Comparison of ENCODE assay signal across 32 cellular contexts in the genomic region with DNA sequence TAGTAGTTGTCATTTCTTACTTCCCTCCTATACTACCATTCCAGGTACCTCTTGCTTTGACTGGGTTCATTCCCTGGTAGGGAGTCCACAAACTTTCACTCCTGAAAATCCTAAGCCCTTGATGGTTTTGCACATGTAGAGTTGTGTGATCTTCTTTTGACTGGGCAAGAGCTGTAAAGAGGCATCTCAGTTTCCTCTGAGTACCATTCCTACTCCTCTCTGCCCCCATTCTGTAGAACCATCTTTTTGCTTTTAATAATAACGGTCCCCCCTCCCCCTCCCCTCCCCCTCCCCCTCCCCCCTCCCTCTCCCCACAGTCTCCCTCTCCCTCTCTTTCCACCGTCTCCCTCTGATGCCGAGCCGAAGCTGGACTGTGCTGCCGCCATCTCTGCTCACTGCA. TPM values are rescaled to one million over a fixed set of nuclear protein-coding genes. Genes with fewer than 3 reads are reported as not detected.
"Had no signal": no experiment of that assay in that cellular context is flagged by ENCODE, and none has a peak within 500 bp of the region (broad histone marks: within the 10 kb centered on the region; RNA-seq: fewer than 3 reads in every experiment).

No MANE protein-coding gene starts in this region.

- H3K9me3 ChIP-seq: adrenal gland, ascending aorta, body of pancreas, breast epithelium had no signal

- H3K4me3 ChIP-seq: adrenal gland, ascending aorta, body of pancreas, breast epithelium, cardiac muscle cell had no signal

- H3K27ac ChIP-seq: adrenal gland, ascending aorta, body of pancreas, brain microvascular endothelial cell, breast epithelium, cardiac muscle cell had no signal

- DNase-seq: activated effector memory CD4-positive, alpha-beta T cell treated with anti-CD3 and anti-CD28 coated beads, Interleukin-2, amount 50 U/mL, for 16 hours; activated effector memory CD4-positive, alpha-beta T cell treated with Interleukin-2 at 50 U/mL for 16 hours; activated gamma-delta T cell; activated gamma-delta T cell treated with Interleukin-2 at 50 U/mL for 16 hours; activated naive CD4-positive, alpha-beta T cell; activated naive CD4-positive, alpha-beta T cell treated with anti-CD3 and anti-CD28 coated beads for 36 hours; activated naive CD4-positive, alpha-beta T cell treated with anti-CD3 and anti-CD28 coated beads, Interleukin-2, amount 10 ng/mL, durations not matched to agents 7 days and 5 days; activated naive CD4-positive, alpha-beta T cell treated with anti-CD3 and anti-CD28 coated beads, Interleukin-2, amount 50 U/mL, for 16 hours; activated naive CD4-positive, alpha-beta T cell treated with Interleukin-2 at 50 U/mL for 16 hours; activated naive CD8-positive, alpha-beta T cell treated with anti-CD3 and anti-CD28 coated beads for 36 hours; activated naive CD8-positive, alpha-beta T cell treated with anti-CD3 and anti-CD28 coated beads, Interleukin-2, amount 10 ng/mL, durations not matched to agents 7 days and 5 days; activated naive CD8-positive, alpha-beta T cell treated with anti-CD3 and anti-CD28 coated beads, Interleukin-2, amount 50 U/mL, for 24 hours; activated T-cell treated with anti-CD3 and anti-CD28 coated beads, Interleukin-2, amount 50 U/mL, for 24 hours; activated T-cell treated with anti-CD3 and anti-CD28 coated beads, Interleukin-2, amount 50 U/mL, for 4 hours; activated T-cell treated with anti-CD3 and anti-CD28 coated beads, Interleukin-2, amount 50 U/mL, for 48 hours; activated T-cell treated with anti-CD3 and anti-CD28 coated beads, Interleukin-2, amount 50 U/mL, for 72 hours; adrenal gland; amniotic stem cell; amygdala; anterior cingulate cortex; aorta; body of pancreas; brain microvascular endothelial cell; central memory CD4-positive, alpha-beta T cell; cerebellar nuclear complex had no signal

- H3K4me1 ChIP-seq: adrenal gland, ascending aorta, body of pancreas, breast epithelium had no signal

- ATAC-seq: activated naive CD4-positive, alpha-beta T cell treated with anti-CD3 and anti-CD28 coated beads, Interleukin-2, amount 50 U/mL, for 72 hours; activated naive CD8-positive, alpha-beta T cell treated with anti-CD3 and anti-CD28 coated beads, Interleukin-2, amount 50 U/mL, for 24 hours; activated T-cell treated with anti-CD3 and anti-CD28 coated beads, Interleukin-2, amount 50 U/mL, for 4 hours; activated T-cell treated with anti-CD3 and anti-CD28 coated beads, Interleukin-2, amount 50 U/mL, for 72 hours; activated T-helper 17 cell treated with anti-CD3 and anti-CD28 coated beads, Interleukin-2, amount 50 U/mL, for 72 hours; body of pancreas had no signal

- H3K27me3 ChIP-seq: adrenal gland, ascending aorta, body of pancreas, brain microvascular endothelial cell, breast epithelium, cardiac muscle cell had no signal

- FAIRE-seq: astrocyte, bronchial epithelial cell had no signal

- H3K36me3 ChIP-seq: breast epithelium had no signal

RNA-seq across cellular contexts. Expression of a gene that starts 16.4 kb away (rescaled TPM):
- total RNA-seq: activated naive CD4-positive, alpha-beta T cell treated with anti-CD3 and anti-CD28 coated beads for 36 hours had no signal
